In genomic region chr3:20185733-20186599, GRCh38 we compare ENCODE assay signal across 1 cellular context.
TF ChIP-seq lines count a peak whose summit lies in the region.

Gene SGO1 (minus strand): TSS chr3:20186206. CDS start chr3:20184027, 2,179 bp downstream.

TF ChIP-seq in K562, 482 proteins besides CTCF, POLR2A, EP300 and RAD21 (continued from another document and continues in another):
- peak; percentile 40; the same call in 1 of the 2 replicates for TF ChIP-seq CREB3L1 (IDR thresholded peaks at IDR 0.05; ENCODE audit: borderline replicate concordance, low read depth)
- TF ChIP-seq ZNF224 (CRISPR knock-in tag; IDR thresholded peaks at IDR 0.05): no peak
- TF ChIP-seq BCLAF1 (IDR thresholded peaks at IDR 0.05; ENCODE audit: borderline replicate concordance in 1 of 2, control insufficient read depth in 1 of 2, low read depth in 2 of 2, low read length in 1 of 2): 0 out of 4 replicates have a peak, but pooled peaks of 1 of the 2 experiments have one; percentile 41
- TF ChIP-seq, protein P1, sequence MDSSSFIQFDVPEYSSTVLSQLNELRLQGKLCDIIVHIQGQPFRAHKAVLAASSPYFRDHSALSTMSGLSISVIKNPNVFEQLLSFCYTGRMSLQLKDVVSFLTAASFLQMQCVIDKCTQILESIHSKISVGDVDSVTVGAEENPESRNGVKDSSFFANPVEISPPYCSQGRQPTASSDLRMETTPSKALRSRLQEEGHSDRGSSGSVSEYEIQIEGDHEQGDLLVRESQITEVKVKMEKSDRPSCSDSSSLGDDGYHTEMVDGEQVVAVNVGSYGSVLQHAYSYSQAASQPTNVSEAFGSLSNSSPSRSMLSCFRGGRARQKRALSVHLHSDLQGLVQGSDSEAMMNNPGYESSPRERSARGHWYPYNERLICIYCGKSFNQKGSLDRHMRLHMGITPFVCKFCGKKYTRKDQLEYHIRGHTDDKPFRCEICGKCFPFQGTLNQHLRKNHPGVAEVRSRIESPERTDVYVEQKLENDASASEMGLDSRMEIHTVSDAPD (CRISPR knock-in tag; IDR thresholded peaks at IDR 0.05): no peak
- TF ChIP-seq ZNF830 (CRISPR knock-in tag; IDR thresholded peaks at IDR 0.05): 0 out of 2 replicates have a peak, but pooled peaks have one; percentile 48
- no peak for TF ChIP-seq ZNF507 (tag; conservative IDR thresholded peaks at IDR 0.05)
- TF ChIP-seq PRMT5 (CRISPR knock-in tag; IDR thresholded peaks at IDR 0.05): no peak
- TF ChIP-seq PHF20 (IDR thresholded peaks at IDR 0.05; ENCODE audit: partially characterized antibody): peak; percentile 80
- TF ChIP-seq SAP30 (IDR thresholded peaks at IDR 0.05; ENCODE audit: borderline replicate concordance, insufficient read depth, low read depth, low read length, poor library complexity, severe bottlenecking): peak; percentile 100
- TF ChIP-seq STAG1 (CRISPR knock-in tag; IDR thresholded peaks at IDR 0.05; ENCODE audit: borderline replicate concordance): no peak
- TF ChIP-seq NCOA6 (IDR thresholded peaks at IDR 0.05): no peak
- TF ChIP-seq ZNF184 (CRISPR knock-in tag; IDR thresholded peaks at IDR 0.05): no peak
- TF ChIP-seq ZNF766 (CRISPR knock-in tag; conservative IDR thresholded peaks at IDR 0.05): no peak
- TF ChIP-seq ZC3H11A (IDR thresholded peaks at IDR 0.05; ENCODE audit: low read depth, low read length): 0 out of 2 replicates have a peak, but pooled peaks have one; percentile 42
- TF ChIP-seq ZNF740 (CRISPR knock-in tag; IDR thresholded peaks at IDR 0.05): no peak
- no peak for TF ChIP-seq ZNF740 (tag; IDR thresholded peaks at IDR 0.05)
- TF ChIP-seq, protein P2, sequence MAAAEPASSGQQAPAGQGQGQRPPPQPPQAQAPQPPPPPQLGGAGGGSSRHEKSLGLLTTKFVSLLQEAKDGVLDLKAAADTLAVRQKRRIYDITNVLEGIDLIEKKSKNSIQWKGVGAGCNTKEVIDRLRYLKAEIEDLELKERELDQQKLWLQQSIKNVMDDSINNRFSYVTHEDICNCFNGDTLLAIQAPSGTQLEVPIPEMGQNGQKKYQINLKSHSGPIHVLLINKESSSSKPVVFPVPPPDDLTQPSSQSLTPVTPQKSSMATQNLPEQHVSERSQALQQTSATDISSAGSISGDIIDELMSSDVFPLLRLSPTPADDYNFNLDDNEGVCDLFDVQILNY (CRISPR knock-in tag; IDR thresholded peaks at IDR 0.05): no peak
- no peak for TF ChIP-seq BMI1 (IDR thresholded peaks at IDR 0.05; ENCODE audit: low read length)
- TF ChIP-seq KAT7 (CRISPR knock-in tag; IDR thresholded peaks at IDR 0.05; ENCODE audit: borderline replicate concordance): peak; percentile 47; the same call in 1 of the 2 replicates
- TF ChIP-seq NFYB (IDR thresholded peaks at IDR 0.05; ENCODE audit: extremely low read depth, insufficient read length): peak; percentile 83
- TF ChIP-seq, protein P3, sequence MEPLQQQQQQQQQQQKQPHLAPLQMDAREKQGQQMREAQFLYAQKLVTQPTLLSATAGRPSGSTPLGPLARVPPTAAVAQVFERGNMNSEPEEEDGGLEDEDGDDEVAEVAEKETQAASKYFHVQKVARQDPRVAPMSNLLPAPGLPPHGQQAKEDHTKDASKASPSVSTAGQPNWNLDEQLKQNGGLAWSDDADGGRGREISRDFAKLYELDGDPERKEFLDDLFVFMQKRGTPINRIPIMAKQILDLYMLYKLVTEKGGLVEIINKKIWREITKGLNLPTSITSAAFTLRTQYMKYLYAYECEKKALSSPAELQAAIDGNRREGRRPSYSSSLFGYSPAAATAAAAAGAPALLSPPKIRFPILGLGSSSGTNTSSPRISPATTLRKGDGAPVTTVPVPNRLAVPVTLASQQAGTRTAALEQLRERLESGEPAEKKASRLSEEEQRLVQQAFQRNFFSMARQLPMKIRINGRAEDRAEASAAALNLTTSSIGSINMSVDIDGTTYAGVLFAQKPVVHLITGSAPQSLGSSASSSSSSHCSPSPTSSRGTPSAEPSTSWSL (CRISPR knock-in tag; IDR thresholded peaks at IDR 0.05; ENCODE audit: borderline replicate concordance): no peak
- TF ChIP-seq ZNF696 (CRISPR knock-in tag; conservative IDR thresholded peaks at IDR 0.05): no peak
- TF ChIP-seq HNRNPL (IDR thresholded peaks at IDR 0.05; ENCODE audit: low read depth, low read length): no peak
- no peak for TF ChIP-seq ZNF347 (CRISPR knock-in tag; IDR thresholded peaks at IDR 0.05; ENCODE audit: low read depth)
- no peak for TF ChIP-seq ZNF311 (CRISPR knock-in tag; IDR thresholded peaks at IDR 0.05)
- TF ChIP-seq C11orf30 (IDR thresholded peaks at IDR 0.05; ENCODE audit: low read depth): peak; percentile 79
- TF ChIP-seq ZNF695 (CRISPR knock-in tag; IDR thresholded peaks at IDR 0.05): no peak
- no peak; the same call in 1 of the 2 replicates for TF ChIP-seq HES1 (IDR thresholded peaks at IDR 0.05; ENCODE audit: low read depth)
- TF ChIP-seq ZFP1 (CRISPR knock-in tag; IDR thresholded peaks at IDR 0.05): no peak
- peak; percentile 41 for TF ChIP-seq SMAD1 (IDR thresholded peaks at IDR 0.05; ENCODE audit: low read depth, low read length, partially characterized antibody)
- no peak for TF ChIP-seq CCAR2 (IDR thresholded peaks at IDR 0.05; ENCODE audit: low read depth, low read length)
- TF ChIP-seq SRSF9 (IDR thresholded peaks at IDR 0.05; ENCODE audit: borderline replicate concordance, low read depth, low read length): no peak
- peak; percentile 80 for TF ChIP-seq FOXJ2 (tag; IDR thresholded peaks at IDR 0.05)
- TF ChIP-seq ZNF785 (CRISPR knock-in tag; IDR thresholded peaks at IDR 0.05): no peak
- no peak for TF ChIP-seq ATF2 (CRISPR knock-in tag; IDR thresholded peaks at IDR 0.05)
- TF ChIP-seq ZNF134 (CRISPR knock-in tag; conservative IDR thresholded peaks at IDR 0.05): no peak
- peak; percentile 28; the same call in 1 of the 2 replicates for TF ChIP-seq ZBED1 (IDR thresholded peaks at IDR 0.05)
- no peak for TF ChIP-seq GTF2F1 (IDR thresholded peaks at IDR 0.05; ENCODE audit: low read depth, low read length)
- TF ChIP-seq ZC3H4 (CRISPR knock-in tag; IDR thresholded peaks at IDR 0.05; ENCODE audit: borderline replicate concordance): no peak
- TF ChIP-seq MED1 (CRISPR knock-in tag; IDR thresholded peaks at IDR 0.05; ENCODE audit: borderline replicate concordance): no peak
- TF ChIP-seq BRD9 (IDR thresholded peaks at IDR 0.05; ENCODE audit: low read depth, partially characterized antibody): peak; percentile 75
- TF ChIP-seq ZNF707 (CRISPR knock-in tag; conservative IDR thresholded peaks at IDR 0.05): no peak
- no peak for TF ChIP-seq TAL1 (IDR thresholded peaks at IDR 0.05)
- no peak for TF ChIP-seq ZNF24 (IDR thresholded peaks at IDR 0.05)
- no peak for TF ChIP-seq ESRRB (CRISPR knock-in tag; IDR thresholded peaks at IDR 0.05; ENCODE audit: borderline replicate concordance)
- TF ChIP-seq OTX1 (CRISPR knock-in tag; IDR thresholded peaks at IDR 0.05): 0 out of 2 replicates have a peak, but pooled peaks have one; percentile 26
- peak; percentile 72 for TF ChIP-seq NR2C1 (IDR thresholded peaks at IDR 0.05)
- no peak for TF ChIP-seq NR2C1 (tag; IDR thresholded peaks at IDR 0.05)
- TF ChIP-seq PHB (CRISPR knock-in tag; IDR thresholded peaks at IDR 0.05): 0 out of 2 replicates have a peak, but pooled peaks have one; percentile 38
- no peak for TF ChIP-seq CEBPB (tag; IDR thresholded peaks at IDR 0.05)
- no peak for TF ChIP-seq TEAD2 (tag; IDR thresholded peaks at IDR 0.05)
- peak; percentile 100 for TF ChIP-seq USF1 (CRISPR knock-in tag; IDR thresholded peaks at IDR 0.05)
- TF ChIP-seq GMEB1 (CRISPR knock-in tag; IDR thresholded peaks at IDR 0.05): peak; percentile 70
- TF ChIP-seq, protein P4, sequence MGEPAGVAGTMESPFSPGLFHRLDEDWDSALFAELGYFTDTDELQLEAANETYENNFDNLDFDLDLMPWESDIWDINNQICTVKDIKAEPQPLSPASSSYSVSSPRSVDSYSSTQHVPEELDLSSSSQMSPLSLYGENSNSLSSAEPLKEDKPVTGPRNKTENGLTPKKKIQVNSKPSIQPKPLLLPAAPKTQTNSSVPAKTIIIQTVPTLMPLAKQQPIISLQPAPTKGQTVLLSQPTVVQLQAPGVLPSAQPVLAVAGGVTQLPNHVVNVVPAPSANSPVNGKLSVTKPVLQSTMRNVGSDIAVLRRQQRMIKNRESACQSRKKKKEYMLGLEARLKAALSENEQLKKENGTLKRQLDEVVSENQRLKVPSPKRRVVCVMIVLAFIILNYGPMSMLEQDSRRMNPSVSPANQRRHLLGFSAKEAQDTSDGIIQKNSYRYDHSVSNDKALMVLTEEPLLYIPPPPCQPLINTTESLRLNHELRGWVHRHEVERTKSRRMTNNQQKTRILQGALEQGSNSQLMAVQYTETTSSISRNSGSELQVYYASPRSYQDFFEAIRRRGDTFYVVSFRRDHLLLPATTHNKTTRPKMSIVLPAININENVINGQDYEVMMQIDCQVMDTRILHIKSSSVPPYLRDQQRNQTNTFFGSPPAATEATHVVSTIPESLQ (CRISPR knock-in tag; IDR thresholded peaks at IDR 0.05): no peak
- TF ChIP-seq ZNF41 (CRISPR knock-in tag; conservative IDR thresholded peaks at IDR 0.05): no peak
- TF ChIP-seq POLR3G (IDR thresholded peaks at IDR 0.05; ENCODE audit: extremely low read depth, insufficient read length, insufficient replicate concordance): no peak
- TF ChIP-seq KDM4B (IDR thresholded peaks at IDR 0.05; ENCODE audit: borderline replicate concordance in 2 of 2, low read depth in 1 of 2): no peak; a peak in 1 of 4 replicates
